Comparison of ENCODE assay signal across 9 cellular contexts in the genomic region with DNA sequence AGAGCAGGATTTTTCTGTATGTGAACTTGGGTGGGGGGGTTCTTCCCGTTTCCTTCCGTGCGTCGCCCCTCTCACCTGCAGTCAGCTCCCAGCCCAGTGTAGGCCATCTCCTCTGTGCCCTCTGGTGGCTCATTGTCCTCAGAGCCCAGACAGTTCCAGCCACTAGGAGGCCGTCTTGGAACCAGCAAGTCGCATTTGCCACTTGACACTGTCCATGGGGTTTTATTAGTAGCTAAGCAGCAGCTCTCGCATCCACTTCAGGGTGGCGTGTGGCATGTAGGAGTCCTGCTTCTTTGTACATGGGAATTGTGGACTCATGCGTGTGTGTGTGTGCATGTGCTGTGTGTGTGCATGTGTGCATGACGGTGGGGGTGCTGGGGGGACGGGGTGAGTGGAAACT.
DNase-seq lines count a peak whose midpoint lies in the region; ATAC-seq and TF ChIP-seq lines count a peak whose summit lies in the region.
"Had no signal": no experiment of that assay in that cellular context is flagged by ENCODE, and none has a peak within 500 bp of the region (broad histone marks: within the 10 kb centered on the region; RNA-seq: fewer than 3 reads in every experiment).

No MANE protein-coding gene starts in this region.

- H3K9me3 Mint-ChIP-seq in Caco-2 (ENCODE audit: unreplicated experiment): no peaks in the 10 kb centered on the region

- no peaks in the 10 kb centered on the region for H3K4me1 ChIP-seq in Caco-2

- intact Hi-C loops in Caco-2 (cut with micrococcal nuclease; ENCODE audit: unreplicated experiment): loop anchor here (2.0 kb wide), 1 partner anchor 32 kb away; no protein-coding TSS in a partner anchor

- POLR2A ChIA-PET in Caco-2 (lab: Charles Lee): interaction anchor here (0.6 kb wide), 1 partner anchor 103 kb away, joined by 3 read pairs; no protein-coding TSS in a partner anchor

- ATAC-seq in GM21528 (IDR thresholded peaks at IDR 0.05; ENCODE audit: low FRiP score, unreplicated experiment): no peak
- no peak for ATAC-seq in activated CD4-positive, CD25-positive, alpha-beta regulatory T cell treated with anti-CD3 and anti-CD28 coated beads, Interleukin-2, amount 50 U/mL, for 24 hours
- no peak for ATAC-seq in GM21447 (IDR thresholded peaks at IDR 0.05; ENCODE audit: unreplicated experiment)

- peaks cover 78% of the 10 kb centered on the region for H3K36me3 Mint-ChIP-seq in Caco-2 (ENCODE audit: insufficient read depth, unreplicated experiment)

- no peaks in the 10 kb centered on the region for H3K4me1 Mint-ChIP-seq in Caco-2 (ENCODE audit: low read depth, unreplicated experiment)

- DNase-seq in Caco-2 (peak; percentile 64 to 70), HL-60 (ENCODE audit: low read depth in 1 of 2, low spot score in 1 of 2) (peak in 1 of 2 experiments; percentile 37), UCSD-AML1 (lab: John Stamatoyannopoulos, UW; ENCODE audit: unreplicated experiment) (peak; percentile 65), glomerular visceral epithelial cell (ENCODE audit: extremely low spot score) (peak; percentile 34), renal cortical epithelial cell (ENCODE audit: low read depth) (peak; percentile 23)

- no peak overlapping the region for H3K4me3 ChIP-seq in Caco-2 (ENCODE audit: low read depth, low read length)
- H3K4me3 ChIP-seq in HL-60 (replicated peaks; ENCODE audit: insufficient read depth, low read length): no peak overlapping the region
- H3K4me3 ChIP-seq: skin epidermis had no signal

- no peaks in the 10 kb centered on the region for H3K27me3 ChIP-seq in Caco-2 (replicated peaks; ENCODE audit: control insufficient read depth, insufficient read depth, low read length)
- H3K27me3 ChIP-seq in HL-60 (ENCODE audit: insufficient read depth, poor library complexity, severe bottlenecking): no peaks in the 10 kb centered on the region

- H3K9me3 ChIP-seq in Caco-2: no peaks in the 10 kb centered on the region

- no peak overlapping the region for H3K4me3 Mint-ChIP-seq in Caco-2 (ENCODE audit: unreplicated experiment)

- peak; percentile 52 to 96 for TF ChIP-seq CTCF in Caco-2 (IDR thresholded peaks at IDR 0.05; ENCODE audit: insufficient read depth in 1 of 2, low read depth in 1 of 2, low read length in 1 of 2, severe bottlenecking in 1 of 2, unreplicated experiment in 1 of 2)
- TF ChIP-seq CTCF in HL-60 (IDR thresholded peaks at IDR 0.05; ENCODE audit: insufficient read depth, low read length): peak; percentile 22

- no TSS peak for BruUV-seq in Caco-2 (replicated peaks; lab: Mats Ljungman, UMichigan)

- peaks cover 6% of the 10 kb centered on the region for H3K36me3 ChIP-seq in Caco-2 (ENCODE audit: control insufficient read depth, insufficient read depth, low read length)

- CTCF ChIA-PET in Caco-2 (lab: Charles Lee): interaction anchor here (0.6 to 1.4 kb wide), 9 partner anchors 13 to 126 kb away, joined by 3 to 12 read pairs (median 5); no protein-coding TSS in a partner anchor

- no peak overlapping the region for H3K27ac Mint-ChIP-seq in Caco-2 (ENCODE audit: unreplicated experiment)

- H3K27ac ChIP-seq in HL-60 (replicated peaks): no peak overlapping the region
- H3K27ac ChIP-seq: skin epidermis had no signal

- no peaks in the 10 kb centered on the region for H3K27me3 Mint-ChIP-seq in Caco-2 (ENCODE audit: insufficient read depth, unreplicated experiment)
